ENCODE assay signal across 6 cellular contexts in the genomic region with DNA sequence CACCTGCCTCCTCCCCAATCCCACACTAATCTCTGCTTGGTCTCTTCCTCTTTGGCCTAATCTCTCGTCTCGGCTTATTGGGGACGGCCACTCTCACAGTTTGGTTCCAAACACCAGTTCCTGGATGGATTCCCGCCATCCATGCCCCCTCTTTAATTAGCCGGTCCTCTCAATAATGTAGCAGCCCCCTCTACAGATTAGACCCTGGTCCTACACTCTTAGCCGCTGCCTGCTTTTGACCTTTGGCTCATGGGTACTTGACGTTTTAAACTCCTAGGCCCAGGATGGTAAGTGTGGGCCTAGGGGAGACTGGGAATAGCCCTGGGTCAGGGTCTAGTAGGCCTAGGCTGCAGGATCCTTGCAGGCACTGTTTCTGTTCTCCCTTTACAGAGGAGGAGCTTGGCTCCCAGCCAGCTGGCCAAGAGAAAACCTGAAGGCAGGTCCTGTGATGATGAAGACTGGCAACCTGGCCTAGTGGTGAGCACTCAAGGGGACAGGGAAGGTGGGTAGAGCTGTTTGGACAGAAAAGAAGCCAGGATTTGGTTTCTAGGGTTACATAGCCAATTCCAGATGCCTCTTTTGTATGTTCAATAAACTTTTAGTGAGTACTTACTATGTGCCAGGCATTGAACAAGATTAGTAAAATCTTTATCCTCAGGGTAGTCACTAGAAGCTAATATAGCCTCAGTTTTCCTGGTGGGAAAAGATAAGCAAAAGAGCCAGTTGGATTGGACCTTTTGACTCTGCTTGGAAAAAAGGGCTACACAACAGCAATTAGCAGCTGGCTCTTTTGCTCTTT. TPM values are rescaled to one million over a fixed set of nuclear protein-coding genes. Genes with fewer than 3 reads are reported as not detected.
DNase-seq lines count a peak whose midpoint lies in the region; ATAC-seq, FAIRE-seq and TF ChIP-seq lines count a peak whose summit lies in the region.

No MANE protein-coding gene starts in this region.

- H3K9me3 ChIP-seq in HCT116 (ENCODE audit: control insufficient read depth in 1 of 2, insufficient read depth in 1 of 2, low read depth in 1 of 2, low read length in 2 of 2): no peaks in the 10 kb centered on the region

- peak; percentile 29 to 63 (median 56); a peak in 5 of 6 replicates for TF ChIP-seq CTCF in HCT116 (IDR thresholded peaks at IDR 0.05 in 2 of 3, conservative IDR thresholded peaks at IDR 0.05 in 1 of 3; ENCODE audit: borderline replicate concordance in 1 of 3, insufficient read depth in 1 of 3, low read depth in 2 of 3, low read length in 2 of 3)
- no peak for TF ChIP-seq CTCF in foreskin fibroblast (IDR thresholded peaks at IDR 0.05; ENCODE audit: low read depth, low read length)

- peak overlapping the region; percentile 82 for H3K4me2 ChIP-seq in HCT116 (ENCODE audit: low read length)

- TF ChIP-seq POLR2A in HCT116 (IDR thresholded peaks at IDR 0.05; ENCODE audit: borderline replicate concordance, extremely low read depth, insufficient read depth, insufficient read length): no peak

- BruUV-seq in HCT116 (replicated peaks; lab: Mats Ljungman, UMichigan): TSS peak; percentile 55

- H3K4me3 ChIP-seq in ACC112 (ENCODE audit: low read depth, low read length) (peak overlapping the region; percentile 86), HCT116 (replicated peaks in 1 of 2; ENCODE audit: low read depth in 1 of 2, low read length in 2 of 2) (peak overlapping the region; percentile 55 to 73), foreskin fibroblast (ENCODE audit: low read depth in 1 of 2, low read length in 2 of 2) (peak overlapping the region; percentile 80 to 94)

- peak; percentile 50; the same call in 1 of the 2 replicates for TF ChIP-seq RAD21 in HCT116 (IDR thresholded peaks at IDR 0.05; ENCODE audit: low read depth)

- H3K4me1 ChIP-seq in ACC112 (ENCODE audit: control insufficient read depth, insufficient read depth, low read length, unreplicated experiment): peaks cover 13% of the 10 kb centered on the region
- H3K4me1 ChIP-seq in HCT116 (ENCODE audit: control insufficient read depth in 1 of 2, insufficient read depth in 2 of 2, low read length in 2 of 2): peaks cover 16 to 31% of the 10 kb centered on the region in 2 experiments

- FAIRE-seq in RCC 7860 (lab: Jason Lieb, UNC): no peak

- peak overlapping the region; percentile 69 for H3K27ac ChIP-seq in ACC112 (ENCODE audit: low read depth, low read length)
- peak overlapping the region; percentile 78 for H3K27ac ChIP-seq in HCT116 (ENCODE audit: low read depth, low read length)

- H3K79me2 ChIP-seq in ACC112 (ENCODE audit: control insufficient read depth, insufficient read depth, low read length, unreplicated experiment) (peaks cover 29% of the 10 kb centered on the region), HCT116 (ENCODE audit: insufficient read depth, low read length) (peaks cover 48% of the 10 kb centered on the region)

- peak overlapping the region; percentile 75 for H3K9ac ChIP-seq in HCT116 (ENCODE audit: low read length)

- no peaks in the 10 kb centered on the region for H3K27me3 ChIP-seq in ACC112 (ENCODE audit: insufficient read depth, low read length)
- no peaks in the 10 kb centered on the region for H3K27me3 ChIP-seq in HCT116 (ENCODE audit: insufficient read depth, low read length)

- ATAC-seq in HCT116: peak; percentile 23

- CTCF ChIA-PET in HCT116 (lab: Charles Lee): interaction anchor here (0.7 to 0.8 kb wide), 2 partner anchors 66 to 67 kb away, joined by 3 read pairs; no protein-coding TSS in a partner anchor

- intact Hi-C loops in HCT116 (cut with micrococcal nuclease): no loop called here

- H3K9me2 ChIP-seq in HCT116 (ENCODE audit: insufficient read depth): no peaks in the 10 kb centered on the region

- peak; percentile 48 for DNase-seq in HCT116 (ENCODE audit: low read depth, low spot score)
- peak; percentile 48 for DNase-seq in RCC 7860 (ENCODE audit: low spot score)
- DNase-seq in foreskin fibroblast: peak in 1 of 2 donors; percentile 24
- peak; percentile 8 to 11 for DNase-seq in stimulated activated CD8-positive, alpha-beta memory T cell treated with anti-CD3 and anti-CD28 coated beads, Interleukin-15, amount 100 ng/mL, for 48 hours (ENCODE audit: low read depth in 2 of 2)
- no peak for DNase-seq in nucleus accumbens (lab: John Stamatoyannopoulos, UW)

- H2AFZ ChIP-seq in ACC112 (ENCODE audit: low read length, unreplicated experiment) (peak overlapping the region; percentile 15), HCT116 (ENCODE audit: low read depth, low read length, poor library complexity, severe bottlenecking) (no peak overlapping the region)

- POLR2A ChIA-PET in HCT116 (lab: Charles Lee): interaction anchor here (0.9 kb wide), 1 partner anchor 46 kb away, joined by 3 read pairs; no protein-coding TSS in a partner anchor

- H4K20me1 ChIP-seq in HCT116 (ENCODE audit: insufficient read depth): no peaks in the 10 kb centered on the region

- RAD21 ChIA-PET in HCT116 (lab: Charles Lee; ENCODE audit: low non-redundant PET in 1 of 2, low total read pairs in 2 of 2, uncharacterized antibody in 2 of 2, unreplicated experiment in 2 of 2): interaction anchor here in 1 of 2 experiments (0.6 kb wide), 1 partner anchor 24 kb away, joined by 3 read pairs; no protein-coding TSS in a partner anchor

- peaks cover 10% of the 10 kb centered on the region for H3K36me3 ChIP-seq in ACC112 (ENCODE audit: insufficient read depth, low read length)
- H3K36me3 ChIP-seq in HCT116 (ENCODE audit: control insufficient read depth in 1 of 2, insufficient read depth in 2 of 2, low read length in 2 of 2): peaks cover 6 to 36% of the 10 kb centered on the region in 2 experiments; a peak in 3 of 4 replicates

TF ChIP-seq in HCT116, 20 proteins besides CTCF, POLR2A, EP300 and RAD21:
- TF ChIP-seq YY1 (IDR thresholded peaks at IDR 0.05; ENCODE audit: extremely low read depth, insufficient replicate concordance, low read depth, low read length) (peak; percentile 4), JUND (IDR thresholded peaks at IDR 0.05) (no peak)
TF ChIP-seq in HCT116: peak in this region for 1.

RNA-seq across cellular contexts. Expression of a gene that starts 0.8 kb away (rescaled TPM):
- 28.9 TPM for total RNA-seq in HCT116 (2021; ENCODE audit: unreplicated experiment)
- 26.6 and 28.6 TPM in 2 replicates for polyA plus RNA-seq in HCT116 (2012)

RNA-seq across cellular contexts. Expression of a gene that starts 45.2 kb away (rescaled TPM):
- total RNA-seq in HCT116 (2021; ENCODE audit: unreplicated experiment): not detected
- polyA plus RNA-seq in HCT116 (2012): 0.07 and 0.23 TPM in 2 replicates

RNA-seq across cellular contexts. Expression of a gene that starts 50.1 kb away (rescaled TPM):
- 97.7 TPM for total RNA-seq in HCT116 (2021; ENCODE audit: unreplicated experiment)
- polyA plus RNA-seq in HCT116 (2012): 71.8 and 73.8 TPM in 2 replicates

RNA-seq across cellular contexts. Expression of a gene that starts 55.1 kb away (rescaled TPM):
- total RNA-seq in HCT116 (2021; ENCODE audit: unreplicated experiment): 38.1 TPM
- 30.8 and 32.6 TPM in 2 replicates for polyA plus RNA-seq in HCT116 (2012)

RNA-seq across cellular contexts. Expression of a gene that starts 55.2 kb away (rescaled TPM):
- 514 TPM for total RNA-seq in HCT116 (2021; ENCODE audit: unreplicated experiment)
- polyA plus RNA-seq in HCT116 (2012): 566 and 607 TPM in 2 replicates

Comparison
In these comparisons a context has a peak if more than half of its experiments do, and no peak if none do; other contexts are left out.
1. DNase-seq: peak in HCT116 (single experiment), RCC 7860 (single experiment) and stimulated activated CD8-positive, alpha-beta memory T cell treated with anti-CD3 and anti-CD28 coated beads, Interleukin-15, amount 100 ng/mL, for 48 hours (2 of 2); none in nucleus accumbens (0 of 56).
2. Peak in every context shown above with its lines, with median percentiles within 50 percentile points of each other: H3K4me3 ChIP-seq.